In genomic region chr2:9797681-9798556, GRCh38 we compare ENCODE assay signal across 17 cellular contexts. TPM values are rescaled to one million over a fixed set of nuclear protein-coding genes. Genes with fewer than 3 reads are reported as not detected.
A peak's percentile ranks its signal among the peaks of the same experiment; 100 is the strongest.
DNase-seq lines count a peak whose midpoint lies in the region; ATAC-seq and TF ChIP-seq lines count a peak whose summit lies in the region.
"Had no signal": no experiment of that assay in that cellular context is flagged by ENCODE, and none has a peak within 500 bp of the region (broad histone marks: within the 10 kb centered on the region; RNA-seq: fewer than 3 reads in every experiment).

No MANE protein-coding gene starts in this region.

- no peak for TF ChIP-seq EP300 in transverse colon (IDR thresholded peaks at IDR 0.05; ENCODE audit: low read depth)

- no peaks in the 10 kb centered on the region for H3K9me3 ChIP-seq in transverse colon
- H3K9me3 ChIP-seq: testis had no signal

- no peaks in the 10 kb centered on the region for H3K36me3 ChIP-seq in transverse colon

- peak overlapping the region in 3 of 4 donors; percentile 22 to 51 (median 34) for H3K27ac ChIP-seq in transverse colon
- H3K27ac ChIP-seq: testis had no signal

- peaks cover 3% of the 10 kb centered on the region for H3K36me3 Mint-ChIP-seq in activated naive CD4-positive, alpha-beta T cell treated with anti-CD3 and anti-CD28 coated beads, Interleukin-2, amount 10 ng/mL, durations not matched to agents 7 days and 5 days
- no peaks in the 10 kb centered on the region for H3K36me3 Mint-ChIP-seq in activated T-helper 17 cell treated with anti-CD3 and anti-CD28 coated beads, Interleukin-2, amount 50 U/mL, for 72 hours (ENCODE audit: low read depth)
- H3K36me3 Mint-ChIP-seq: activated naive CD8-positive, alpha-beta T cell treated with anti-CD3 and anti-CD28 coated beads, Interleukin-2, amount 10 ng/mL, durations not matched to agents 7 days and 5 days had no signal

- ATAC-seq in activated T-helper 17 cell treated with anti-CD3 and anti-CD28 coated beads, Interleukin-2, amount 50 U/mL, for 72 hours (replicated peaks): no peak
- ATAC-seq in GM18858 (IDR thresholded peaks at IDR 0.05; ENCODE audit: unreplicated experiment) (no peak), GM21619 (IDR thresholded peaks at IDR 0.05; ENCODE audit: unreplicated experiment) (no peak)
- ATAC-seq: GM12878 had no signal

- no peak for TF ChIP-seq CTCF in transverse colon (IDR thresholded peaks at IDR 0.05)

- peaks cover 45% of the 10 kb centered on the region for H3K27me3 Mint-ChIP-seq in activated naive CD4-positive, alpha-beta T cell treated with anti-CD3 and anti-CD28 coated beads, Interleukin-2, amount 10 ng/mL, durations not matched to agents 7 days and 5 days
- H3K27me3 Mint-ChIP-seq in activated T-helper 17 cell treated with anti-CD3 and anti-CD28 coated beads, Interleukin-2, amount 50 U/mL, for 72 hours: no peaks in the 10 kb centered on the region

- no peak for DNase-seq in activated naive CD4-positive, alpha-beta T cell treated with anti-CD3 and anti-CD28 coated beads, Interleukin-2, amount 10 ng/mL, durations not matched to agents 7 days and 5 days
- DNase-seq in activated naive CD4-positive, alpha-beta T cell treated with anti-CD3 and anti-CD28 coated beads, Interleukin-2, amount 50 U/mL, for 16 hours: no peak
- peak; percentile 59 for DNase-seq in kidney tubule cell (ENCODE audit: low spot score)
- DNase-seq in transverse colon: no peak
- DNase-seq in NCI-H2171 (lab: John Stamatoyannopoulos, UW): no peak
- DNase-seq: activated naive CD8-positive, alpha-beta T cell treated with anti-CD3 and anti-CD28 coated beads, Interleukin-2, amount 10 ng/mL, durations not matched to agents 7 days and 5 days; AML-193; erythroblast; NCI-H2107; NK-92 treated with Interleukin-12 subunit alpha and Interleukin-12 subunit beta, amount 100 ng/mL, for 24 hours; nucleus accumbens; stimulated activated CD4-positive, alpha-beta T cell treated with anti-CD3 and anti-CD28 coated beads, Interleukin-12 subunit alpha, Interleukin-12 subunit beta, amount 100 ng/mL, for 4 hours; testis had no signal

- H3K4me1 Mint-ChIP-seq in activated naive CD4-positive, alpha-beta T cell treated with anti-CD3 and anti-CD28 coated beads, Interleukin-2, amount 10 ng/mL, durations not matched to agents 7 days and 5 days: peaks cover 48% of the 10 kb centered on the region
- peaks cover 35% of the 10 kb centered on the region for H3K4me1 Mint-ChIP-seq in activated T-helper 17 cell treated with anti-CD3 and anti-CD28 coated beads, Interleukin-2, amount 50 U/mL, for 72 hours

- intact Hi-C loops in transverse colon (cut with DNase I; ENCODE audit: low total_unique reads): no loop called here

- peaks cover 4% of the 10 kb centered on the region for H3K9me3 Mint-ChIP-seq in activated naive CD4-positive, alpha-beta T cell treated with anti-CD3 and anti-CD28 coated beads, Interleukin-2, amount 10 ng/mL, durations not matched to agents 7 days and 5 days
- no peaks in the 10 kb centered on the region for H3K9me3 Mint-ChIP-seq in activated T-helper 17 cell treated with anti-CD3 and anti-CD28 coated beads, Interleukin-2, amount 50 U/mL, for 72 hours
- H3K9me3 Mint-ChIP-seq: activated naive CD8-positive, alpha-beta T cell treated with anti-CD3 and anti-CD28 coated beads, Interleukin-2, amount 10 ng/mL, durations not matched to agents 7 days and 5 days had no signal

- CTCF ChIA-PET in activated naive CD4-positive, alpha-beta T cell treated with anti-CD3 and anti-CD28 coated beads, Interleukin-2, amount 10 ng/mL, durations not matched to agents 7 days and 5 days (lab: Charles Lee): interaction anchor here (1.1 to 4.7 kb wide), 7 partner anchors 9 to 250 kb away, joined by 3 to 64 read pairs (median 35); partner anchors contain the start of gene ADAM17

- no peaks in the 10 kb centered on the region for H3K27me3 ChIP-seq in transverse colon
- H3K27me3 ChIP-seq: testis had no signal

- H3K4me3 ChIP-seq in transverse colon: no peak overlapping the region
- H3K4me3 ChIP-seq: GM12878, testis had no signal

- no peak overlapping the region for H3K4me3 Mint-ChIP-seq in activated naive CD4-positive, alpha-beta T cell treated with anti-CD3 and anti-CD28 coated beads, Interleukin-2, amount 10 ng/mL, durations not matched to agents 7 days and 5 days
- no peak overlapping the region for H3K4me3 Mint-ChIP-seq in activated T-helper 17 cell treated with anti-CD3 and anti-CD28 coated beads, Interleukin-2, amount 50 U/mL, for 72 hours

- no peak for TF ChIP-seq POLR2A in transverse colon (IDR thresholded peaks at IDR 0.05)

- in situ Hi-C loops in transverse colon (cut with MboI; ENCODE audit: low pct_ligation_motif_present in 1 of 4, low pct_unique_long_range_greater_than_20kb in 1 of 4, low sequenced_read_pairs in 3 of 4): no loop called here

- peak overlapping the region; percentile 68 for H3K27ac Mint-ChIP-seq in activated naive CD4-positive, alpha-beta T cell treated with anti-CD3 and anti-CD28 coated beads, Interleukin-2, amount 10 ng/mL, durations not matched to agents 7 days and 5 days
- H3K27ac Mint-ChIP-seq in activated T-helper 17 cell treated with anti-CD3 and anti-CD28 coated beads, Interleukin-2, amount 50 U/mL, for 72 hours: peak overlapping the region; percentile 45

- peaks cover 11 to 52% (median 32%) of the 10 kb centered on the region in 4 donors for H3K4me1 ChIP-seq in transverse colon

- 40 to 67% methylated on average over 2 to 18 of the region's 18 CpGs for WGBS in transverse colon (ENCODE audit: low coverage in 1 of 2), 2 donors

RNA-seq across cellular contexts. Expression of gene TAF1B, which starts 45.4 kb away (rescaled TPM):
- total RNA-seq in activated T-helper 17 cell treated with anti-CD3 and anti-CD28 coated beads, Interleukin-2, amount 50 U/mL, for 72 hours: 10 to 100 TPM; 29.8 to 41.1 TPM
- 10 to 100 TPM in 1 of 4 donors, 1 to 10 TPM in 1, under 1 TPM in 1, not detected in 1; 0.80 to 18.9 (median 4.4) TPM for total RNA-seq in transverse colon
